In genomic region chr17:70521821-70522256, GRCh38 we compare ENCODE assay signal across 16 cellular contexts.
DNase-seq lines count a peak whose midpoint lies in the region; ATAC-seq and TF ChIP-seq lines count a peak whose summit lies in the region.
"Had no signal": no experiment of that assay in that cellular context is flagged by ENCODE, and none has a peak within 500 bp of the region (broad histone marks: within the 10 kb centered on the region; RNA-seq: fewer than 3 reads in every experiment).

No MANE protein-coding gene starts in this region.

- H3K4me3 ChIP-seq in retinal pigment epithelial cell (ENCODE audit: low read length), result no peak overlapping the region

- ATAC-seq in GM18861 (IDR thresholded peaks at IDR 0.05; ENCODE audit: unreplicated experiment), result no peak
- ATAC-seq in GM21528 (IDR thresholded peaks at IDR 0.05; ENCODE audit: low FRiP score, unreplicated experiment), result no peak
- ATAC-seq: activated T-cell treated with anti-CD3 and anti-CD28 coated beads, Interleukin-2, amount 50 U/mL, for 4 hours; CD8-positive, alpha-beta T cell; stimulated activated naive CD8-positive, alpha-beta T cell treated with anti-CD3 and anti-CD28 coated beads, Interleukin-15, amount 100 ng/mL, for 72 hours had no signal

- DNase-seq in NCI-H1105 (lab: John Stamatoyannopoulos, UW), result peak; percentile 71
- DNase-seq in SK-MEL-5 (ENCODE audit: low read depth, low spot score), result peak; percentile 32
- DNase-seq in glomerular endothelial cell (ENCODE audit: extremely low read depth, low read depth, low spot score), result peak; percentile 20
- DNase-seq in retinal pigment epithelial cell (ENCODE audit: low read depth), result peak; percentile 83
- DNase-seq in NCI-H187 treated with DMSO at 0.1 percent for 48 hours (lab: John Stamatoyannopoulos, UW), result no peak
- DNase-seq in stimulated activated CD4-positive, alpha-beta T cell treated with anti-CD3 and anti-CD28 coated beads, Interleukin-2, amount 100 ng/mL, for 48 hours, result no peak
- DNase-seq: activated CD4-positive, CD25-positive, alpha-beta regulatory T cell; activated T-cell treated with anti-CD3 and anti-CD28 coated beads, Interleukin-2, amount 50 U/mL, for 4 hours; CD8-positive, alpha-beta T cell; H9; kidney glomerular epithelial cell; NCI-H2171 treated with DMSO at 0.1 percent for 48 hours; stimulated activated CD4-positive, alpha-beta T cell treated with anti-CD3 and anti-CD28 coated beads, Interleukin-4, amount 100 ng/mL, for 1 hour; stimulated activated naive CD8-positive, alpha-beta T cell treated with anti-CD3 and anti-CD28 coated beads, Interleukin-15, amount 100 ng/mL, for 72 hours had no signal

- TF ChIP-seq CTCF in retinal pigment epithelial cell (conservative IDR thresholded peaks at IDR 0.05; ENCODE audit: low read depth, low read length), result no peak

- in situ Hi-C loops in SK-MEL-5 (cut with HindIII; ENCODE audit: low pct_unique_long_range_greater_than_20kb, low sequenced_read_pairs), result no loop called here

Comparison
In these comparisons a context has a peak if more than half of its experiments do, and no peak if none do; other contexts are left out.
1. DNase-seq: peak in NCI-H1105 (single experiment), SK-MEL-5 (single experiment), glomerular endothelial cell (single experiment) and retinal pigment epithelial cell (single experiment); none in NCI-H187 treated with DMSO at 0.1 percent for 48 hours (single experiment) and stimulated activated CD4-positive, alpha-beta T cell treated with anti-CD3 and anti-CD28 coated beads, Interleukin-2, amount 100 ng/mL, for 48 hours (0 of 2).